In the genomic region with DNA sequence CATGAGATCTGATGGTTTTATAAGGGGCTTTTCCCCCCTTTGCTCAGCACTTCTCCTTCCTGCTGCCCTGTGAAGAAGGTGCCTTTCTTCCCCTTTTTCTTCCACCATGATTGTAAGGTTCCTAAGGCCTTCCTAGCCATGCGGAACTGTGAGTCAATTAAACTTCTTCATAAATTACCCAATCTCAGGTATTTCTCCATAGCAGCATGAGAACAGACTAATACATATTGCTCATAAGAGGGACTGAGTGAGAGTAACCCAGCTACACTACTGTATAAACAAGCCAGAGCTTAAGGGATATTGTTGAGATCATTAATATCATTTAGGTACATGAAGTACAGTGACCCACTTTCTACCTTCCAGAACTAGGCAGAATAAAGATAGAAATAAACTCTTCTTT, we compare ENCODE assay signal across 30 cellular contexts.
"Had no signal": no experiment of that assay in that cellular context is flagged by ENCODE, and none has a peak within 500 bp of the region (broad histone marks: within the 10 kb centered on the region; RNA-seq: fewer than 3 reads in every experiment).

No MANE protein-coding gene starts in this region.

- H3K36me3 ChIP-seq: adrenal gland, esophagus squamous epithelium, ovary, prostate gland, right atrium auricular region, stomach, thyroid gland, upper lobe of left lung, vagina had no signal

- DNase-seq: activated CD4-positive, alpha-beta T cell treated with anti-CD3 and anti-CD28 coated beads for 36 hours; activated CD4-positive, CD25-positive, alpha-beta regulatory T cell; activated CD8-positive, alpha-beta memory T cell treated with anti-CD3 and anti-CD28 coated beads, Interleukin-2, amount 10 ng/mL, durations not matched to agents 7 days and 5 days; activated CD8-positive, alpha-beta T cell treated with anti-CD3 and anti-CD28 coated beads, Interleukin-2, amount 10 ng/mL, durations not matched to agents 7 days and 5 days; activated T-cell treated with anti-CD3 and anti-CD28 coated beads, Interleukin-2, amount 50 U/mL, for 48 hours; adrenal gland; aorta; caudate nucleus; endodermal cell; esophagus squamous epithelium; glutamatergic neuron; islet precursor cell; left colon; midbrain; naive thymus-derived CD4-positive, alpha-beta T cell; ovary; stimulated activated CD4-positive, alpha-beta T cell treated with anti-CD3 and anti-CD28 coated beads, Interleukin-1b, Interleukin-23, amount 100 ng/mL, for 48 hours; stimulated activated CD4-positive, alpha-beta T cell treated with anti-CD3 and anti-CD28 coated beads, Interleukin-4, amount 100 ng/mL, for 4 hours; stimulated activated CD8-positive, alpha-beta memory T cell treated with anti-CD3 and anti-CD28 coated beads, Interleukin-4, amount 100 ng/mL, for 48 hours; stimulated activated naive B cell treated with anti-CD40 and anti-IgM and Interleukin-4, amounts not matched to agents 10 μg/mL and 1 μg/mL and 100 μg/mL, for 72 hours; stomach; T-helper 1 cell; thyroid gland; upper lobe of left lung had no signal

- H3K4me3 ChIP-seq: adrenal gland, esophagus squamous epithelium, ovary, prostate gland, right atrium auricular region, smooth muscle cell, stomach, thyroid gland, upper lobe of left lung, vagina had no signal

- H3K27me3 ChIP-seq: adrenal gland, ovary, right atrium auricular region, stomach, thyroid gland, upper lobe of left lung, vagina had no signal

- ATAC-seq: activated CD4-positive, alpha-beta T cell treated with anti-CD3 and anti-CD28 coated beads for 36 hours; activated CD8-positive, alpha-beta memory T cell treated with anti-CD3 and anti-CD28 coated beads, Interleukin-2, amount 10 ng/mL, durations not matched to agents 7 days and 5 days; activated CD8-positive, alpha-beta T cell treated with anti-CD3 and anti-CD28 coated beads, Interleukin-2, amount 10 ng/mL, durations not matched to agents 7 days and 5 days; activated naive CD4-positive, alpha-beta T cell treated with anti-CD3 and anti-CD28 coated beads, Interleukin-2, amount 50 U/mL, for 72 hours; left colon; naive thymus-derived CD4-positive, alpha-beta T cell; stimulated activated naive B cell treated with anti-CD40 and anti-IgM and Interleukin-4, amounts not matched to agents 10 μg/mL and 1 μg/mL and 100 μg/mL, for 72 hours had no signal

- FAIRE-seq: frontal cortex had no signal
